In genomic region chr17:44940321-44940720, GRCh38 we compare ENCODE assay signal across 1 cellular context.
TF ChIP-seq lines count a peak whose summit lies in the region.

No MANE protein-coding gene starts in this region.

TF ChIP-seq in IMR-90, 13 proteins besides CTCF, POLR2A, EP300 and RAD21:
- TF ChIP-seq MAFK (IDR thresholded peaks at IDR 0.05; ENCODE audit: low read depth, low read length) = no peak
- no peak for TF ChIP-seq RFX5 (IDR thresholded peaks at IDR 0.05; ENCODE audit: low read depth, low read length)
- TF ChIP-seq USF2 (IDR thresholded peaks at IDR 0.05; ENCODE audit: low read depth, low read length) = no peak
- TF ChIP-seq MXI1 (IDR thresholded peaks at IDR 0.05; ENCODE audit: borderline replicate concordance, low read depth, low read length) = no peak
- TF ChIP-seq NFE2L2 (IDR thresholded peaks at IDR 0.05; ENCODE audit: low read depth, low read length) = peak; percentile 48
